ENCODE assay signal across 9 cellular contexts in the genomic region with DNA sequence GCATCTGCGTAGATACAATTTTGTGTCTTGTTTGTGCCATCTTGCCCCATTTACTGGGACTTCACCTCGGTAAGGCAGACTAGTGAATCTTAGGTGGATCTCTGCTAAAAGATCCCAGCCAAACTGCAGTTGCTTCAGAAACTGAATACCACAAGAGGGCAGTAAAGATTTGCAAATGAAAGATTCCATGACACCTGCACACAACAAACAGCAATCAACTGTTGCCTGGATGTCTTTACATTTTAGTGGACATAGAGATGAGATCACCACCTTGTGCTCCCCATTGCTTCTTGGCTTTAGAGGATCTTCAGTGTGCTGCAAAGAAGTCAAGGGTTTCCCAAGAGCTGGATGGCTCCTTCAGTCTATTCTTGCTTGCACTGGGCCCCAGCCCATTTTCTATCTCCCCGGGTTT.
DNase-seq lines count a peak whose midpoint lies in the region; ATAC-seq, FAIRE-seq and TF ChIP-seq lines count a peak whose summit lies in the region.
"Had no signal": no experiment of that assay in that cellular context is flagged by ENCODE, and none has a peak within 500 bp of the region (broad histone marks: within the 10 kb centered on the region; RNA-seq: fewer than 3 reads in every experiment).

No MANE protein-coding gene starts in this region.

- no TSS peak for BruUV-seq in GM12878 (replicated peaks; lab: Mats Ljungman, UMichigan)

- H3K27me3 ChIP-seq in GM12878 (replicated peaks in 1 of 2; ENCODE audit: control insufficient read depth in 2 of 2, insufficient read depth in 2 of 2, low read length in 1 of 2): no peaks in the 10 kb centered on the region

- H3K36me3 ChIP-seq in GM12878 (ENCODE audit: control insufficient read depth in 2 of 2, insufficient read depth in 2 of 2, low read length in 1 of 2): no peaks in the 10 kb centered on the region

- in situ Hi-C loops in GM12878 (cut with MboI): loop anchor here (5.0 to 25.0 kb wide), 4 partner anchors 192 to 922 kb away; no protein-coding TSS in a partner anchor

- CTCF ChIA-PET in GM12878 (lab: Yijun Ruan, JAX): interaction anchor here (0.7 to 5.8 kb wide), 13 partner anchors 11 to 461 kb away, joined by 3 to 56 read pairs (median 9); no protein-coding TSS in a partner anchor

- intact Hi-C loops in GM12878 (cut with micrococcal nuclease; ENCODE audit: unreplicated experiment): loop anchor here (2.0 to 10.0 kb wide), 5 partner anchors 367 to 859 kb away; a partner anchor contains a TSS

- peak; percentile 87 for FAIRE-seq in GM12878 (lab: Jason Lieb, UNC)
- FAIRE-seq: A204.1 had no signal

- H4K20me1 ChIP-seq in GM12878 (ENCODE audit: control insufficient read depth, insufficient read depth): no peaks in the 10 kb centered on the region

- no peaks in the 10 kb centered on the region for H3K9me3 ChIP-seq in GM12878 (replicated peaks; ENCODE audit: control insufficient read depth, insufficient read depth, low read length)

- peaks cover 26% of the 10 kb centered on the region for H3K4me1 ChIP-seq in GM12878 (ENCODE audit: control insufficient read depth, insufficient read depth, low read length)

- H3K36me3 Mint-ChIP-seq in stimulated activated effector memory CD8-positive, alpha-beta T cell treated with anti-CD3 and anti-CD28 coated beads, Interleukin-12 subunit alpha, Interleukin-12 subunit beta, amount 100 ng/mL, for 72 hours: peaks cover 15% of the 10 kb centered on the region

- TF ChIP-seq EP300 in GM12878 (IDR thresholded peaks at IDR 0.05; ENCODE audit: borderline replicate concordance in 1 of 2, control insufficient read depth in 1 of 2, low read depth in 2 of 2, low read length in 2 of 2): no peak

- H3K4me1 Mint-ChIP-seq in stimulated activated effector memory CD8-positive, alpha-beta T cell treated with anti-CD3 and anti-CD28 coated beads, Interleukin-12 subunit alpha, Interleukin-12 subunit beta, amount 100 ng/mL, for 72 hours: peaks cover 54% of the 10 kb centered on the region

- DNase-seq in NOMO-1 treated with DMSO at 0.1 percent for 48 hours (lab: John Stamatoyannopoulos, UW; ENCODE audit: unreplicated experiment) (peak; percentile 52), NOMO-1 treated with dmso at 0.1 percent for 144 hours (lab: John Stamatoyannopoulos, UW; ENCODE audit: unreplicated experiment) (no peak), HT-29 (ENCODE audit: low spot score) (peak; percentile 89), NCI-H69 (lab: John Stamatoyannopoulos, UW) (peak; percentile 91), GM12878 (ENCODE audit: low read depth, low spot score) (peak; percentile 53), iPS-NIHi11 (ENCODE audit: low spot score) (peak; percentile 72)
- DNase-seq in stimulated activated effector memory CD8-positive, alpha-beta T cell treated with anti-CD3 and anti-CD28 coated beads, Interleukin-12 subunit alpha, Interleukin-12 subunit beta, amount 100 ng/mL, for 72 hours (ENCODE audit: low spot score in 2 of 2): no peak

- peak; percentile 34 for ATAC-seq in GM12878
- peak; percentile 19 for ATAC-seq in stimulated activated effector memory CD8-positive, alpha-beta T cell treated with anti-CD3 and anti-CD28 coated beads, Interleukin-12 subunit alpha, Interleukin-12 subunit beta, amount 100 ng/mL, for 72 hours
- ATAC-seq in HG03095 (IDR thresholded peaks at IDR 0.05; ENCODE audit: unreplicated experiment): no peak

- no peak overlapping the region for H2AFZ ChIP-seq in GM12878 (ENCODE audit: control insufficient read depth, low read depth, low read length)

- POLR2A ChIA-PET in GM12878 (lab: Charles Lee): no interaction called here

- H3K9ac ChIP-seq in GM12878 (ENCODE audit: control insufficient read depth, insufficient read depth, low read length): no peak overlapping the region

- H3K4me3 ChIP-seq in GM12878: no peak overlapping the region

- no peak overlapping the region for H3K4me3 Mint-ChIP-seq in stimulated activated effector memory CD8-positive, alpha-beta T cell treated with anti-CD3 and anti-CD28 coated beads, Interleukin-12 subunit alpha, Interleukin-12 subunit beta, amount 100 ng/mL, for 72 hours

- RAD21 ChIA-PET in GM12878 (lab: Charles Lee; ENCODE audit: unreplicated experiment): interaction anchor here (1.3 to 2.6 kb wide), 5 partner anchors 11 to 460 kb away, joined by 3 to 69 read pairs (median 8); no protein-coding TSS in a partner anchor

- SMC1A ChIA-PET in GM12878 (lab: Charles Lee; ENCODE audit: uncharacterized antibody, unreplicated experiment): interaction anchor here (0.6 to 4.5 kb wide), 9 partner anchors 11 to 460 kb away, joined by 3 to 53 read pairs (median 5); no protein-coding TSS in a partner anchor

- H3K27ac Mint-ChIP-seq in stimulated activated effector memory CD8-positive, alpha-beta T cell treated with anti-CD3 and anti-CD28 coated beads, Interleukin-12 subunit alpha, Interleukin-12 subunit beta, amount 100 ng/mL, for 72 hours: peak overlapping the region; percentile 99

- TF ChIP-seq RAD21 in GM12878 (IDR thresholded peaks at IDR 0.05; ENCODE audit: insufficient read depth, low read depth, low read length): peak; percentile 89

- TF ChIP-seq CTCF in GM12878 (IDR thresholded peaks at IDR 0.05 in 2 of 3, conservative IDR thresholded peaks at IDR 0.05 in 1 of 3; ENCODE audit: control insufficient read depth in 2 of 3, extremely low read depth in 1 of 3, insufficient read depth in 1 of 3, low read depth in 3 of 3, low read length in 3 of 3): peak; percentile 61 to 87 (median 84)

- no peak overlapping the region for H3K4me2 ChIP-seq in GM12878 (ENCODE audit: control insufficient read depth, insufficient read depth)

- no peak for TF ChIP-seq POLR2A in GM12878 (IDR thresholded peaks at IDR 0.05; ENCODE audit: low read depth, low read length)

- H3K9me3 Mint-ChIP-seq in stimulated activated effector memory CD8-positive, alpha-beta T cell treated with anti-CD3 and anti-CD28 coated beads, Interleukin-12 subunit alpha, Interleukin-12 subunit beta, amount 100 ng/mL, for 72 hours: no peaks in the 10 kb centered on the region

- no peaks in the 10 kb centered on the region for H3K79me2 ChIP-seq in GM12878 (ENCODE audit: control insufficient read depth, insufficient read depth, low read length)

- H3K27ac ChIP-seq in GM12878 (ENCODE audit: control insufficient read depth, insufficient read depth): no peak overlapping the region

- 0% methylated on average over 3 of the region's 3 CpGs for WGBS in GM12878 (ENCODE audit: insufficient coverage, insufficient replicate concordance, low lambda C conversion rate, missing lambda C conversion rate)

TF ChIP-seq in GM12878, 131 proteins besides CTCF, POLR2A, EP300 and RAD21 (continues in another document):
- TF ChIP-seq TARDBP (IDR thresholded peaks at IDR 0.05; ENCODE audit: borderline replicate concordance): no peak
- TF ChIP-seq SMC3 (IDR thresholded peaks at IDR 0.05; ENCODE audit: borderline replicate concordance, low read length): peak; percentile 78
- TF ChIP-seq, protein P1, sequence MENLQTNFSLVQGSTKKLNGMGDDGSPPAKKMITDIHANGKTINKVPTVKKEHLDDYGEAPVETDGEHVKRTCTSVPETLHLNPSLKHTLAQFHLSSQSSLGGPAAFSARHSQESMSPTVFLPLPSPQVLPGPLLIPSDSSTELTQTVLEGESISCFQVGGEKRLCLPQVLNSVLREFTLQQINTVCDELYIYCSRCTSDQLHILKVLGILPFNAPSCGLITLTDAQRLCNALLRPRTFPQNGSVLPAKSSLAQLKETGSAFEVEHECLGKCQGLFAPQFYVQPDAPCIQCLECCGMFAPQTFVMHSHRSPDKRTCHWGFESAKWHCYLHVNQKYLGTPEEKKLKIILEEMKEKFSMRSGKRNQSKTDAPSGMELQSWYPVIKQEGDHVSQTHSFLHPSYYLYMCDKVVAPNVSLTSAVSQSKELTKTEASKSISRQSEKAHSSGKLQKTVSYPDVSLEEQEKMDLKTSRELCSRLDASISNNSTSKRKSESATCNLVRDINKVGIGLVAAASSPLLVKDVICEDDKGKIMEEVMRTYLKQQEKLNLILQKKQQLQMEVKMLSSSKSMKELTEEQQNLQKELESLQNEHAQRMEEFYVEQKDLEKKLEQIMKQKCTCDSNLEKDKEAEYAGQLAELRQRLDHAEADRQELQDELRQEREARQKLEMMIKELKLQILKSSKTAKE (IDR thresholded peaks at IDR 0.05; ENCODE audit: low read depth, poor library complexity, severe bottlenecking): peak; percentile 59
- peak; percentile 55; the same call in 1 of the 3 replicates for TF ChIP-seq POU2F2 (IDR thresholded peaks at IDR 0.05; ENCODE audit: borderline replicate concordance, low read depth, low read length)
- TF ChIP-seq NBN (IDR thresholded peaks at IDR 0.05): peak; percentile 43; the same call in 1 of the 2 replicates
- TF ChIP-seq ATF7 (IDR thresholded peaks at IDR 0.05; ENCODE audit: low read depth): peak; percentile 77
- TF ChIP-seq YY1 (IDR thresholded peaks at IDR 0.05; ENCODE audit: low read depth, low read length): peak; percentile 76
- TF ChIP-seq SMARCA5 (IDR thresholded peaks at IDR 0.05): 0 out of 2 replicates have a peak, but pooled peaks have one; percentile 35
- TF ChIP-seq, protein P2, sequence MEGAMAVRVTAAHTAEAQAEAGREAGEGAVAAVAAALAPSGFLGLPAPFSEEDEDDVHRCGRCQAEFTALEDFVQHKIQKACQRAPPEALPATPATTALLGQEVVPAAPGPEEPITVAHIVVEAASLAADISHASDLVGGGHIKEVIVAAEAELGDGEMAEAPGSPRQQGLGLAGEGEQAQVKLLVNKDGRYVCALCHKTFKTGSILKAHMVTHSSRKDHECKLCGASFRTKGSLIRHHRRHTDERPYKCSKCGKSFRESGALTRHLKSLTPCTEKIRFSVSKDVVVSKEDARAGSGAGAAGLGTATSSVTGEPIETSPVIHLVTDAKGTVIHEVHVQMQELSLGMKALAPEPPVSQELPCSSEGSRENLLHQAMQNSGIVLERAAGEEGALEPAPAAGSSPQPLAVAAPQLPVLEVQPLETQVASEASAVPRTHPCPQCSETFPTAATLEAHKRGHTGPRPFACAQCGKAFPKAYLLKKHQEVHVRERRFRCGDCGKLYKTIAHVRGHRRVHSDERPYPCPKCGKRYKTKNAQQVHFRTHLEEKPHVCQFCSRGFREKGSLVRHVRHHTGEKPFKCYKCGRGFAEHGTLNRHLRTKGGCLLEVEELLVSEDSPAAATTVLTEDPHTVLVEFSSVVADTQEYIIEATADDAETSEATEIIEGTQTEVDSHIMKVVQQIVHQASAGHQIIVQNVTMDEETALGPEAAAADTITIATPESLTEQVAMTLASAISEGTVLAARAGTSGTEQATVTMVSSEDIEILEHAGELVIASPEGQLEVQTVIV (IDR thresholded peaks at IDR 0.05; ENCODE audit: borderline replicate concordance, partially characterized antibody): no peak

Comparison
In these comparisons a context has a peak if more than half of its experiments do, and no peak if none do; other contexts are left out.
1. DNase-seq: peak in NOMO-1 treated with DMSO at 0.1 percent for 48 hours (single experiment), HT-29 (single experiment), NCI-H69 (single experiment), GM12878 (single experiment) and iPS-NIHi11 (single experiment); none in NOMO-1 treated with dmso at 0.1 percent for 144 hours (single experiment) and stimulated activated effector memory CD8-positive, alpha-beta T cell treated with anti-CD3 and anti-CD28 coated beads, Interleukin-12 subunit alpha, Interleukin-12 subunit beta, amount 100 ng/mL, for 72 hours (0 of 2).